ENCODE assay signal across 1 cellular context in genomic region chr5:14373685-14374084, GRCh38.
TF ChIP-seq lines count a peak whose summit lies in the region.

No MANE protein-coding gene starts in this region.

TF ChIP-seq in WTC11, 78 proteins besides CTCF, POLR2A, EP300 and RAD21 (continued from another document):
- TF ChIP-seq PRDM15 (CRISPR knock-in tag; IDR thresholded peaks at IDR 0.05) (no peak), ETV6 (CRISPR knock-in tag; IDR thresholded peaks at IDR 0.05) (no peak), GTF2I (CRISPR knock-in tag; conservative IDR thresholded peaks at IDR 0.05) (no peak)
